22 cellular contexts compared by ENCODE assay signal in genomic region chr5:74951855-74952254, GRCh38.
DNase-seq lines count a peak whose midpoint lies in the region; ATAC-seq, FAIRE-seq and TF ChIP-seq lines count a peak whose summit lies in the region.
"Had no signal": no experiment of that assay in that cellular context is flagged by ENCODE, and none has a peak within 500 bp of the region (broad histone marks: within the 10 kb centered on the region; RNA-seq: fewer than 3 reads in every experiment).

No MANE protein-coding gene starts in this region.

- peaks cover 54% of the 10 kb centered on the region for H3F3A ChIP-seq in GM23248 (ENCODE audit: insufficient read depth)

- H3K9me3 ChIP-seq in GM23248 (ENCODE audit: low read depth) (no peaks in the 10 kb centered on the region), body of pancreas (no peaks in the 10 kb centered on the region), mesenchymal stem cell (ENCODE audit: control insufficient read depth, low read length) (peaks cover 4% of the 10 kb centered on the region), pancreas (no peaks in the 10 kb centered on the region), stomach (no peaks in the 10 kb centered on the region)
- H3K9me3 ChIP-seq: BLaER1 had no signal

- H3K4me2 ChIP-seq in GM23248 (ENCODE audit: unreplicated experiment), result no peak overlapping the region
- no peak overlapping the region for H3K4me2 ChIP-seq in mesenchymal stem cell (ENCODE audit: low read length, poor library complexity, severe bottlenecking)
- H3K4me2 ChIP-seq: BLaER1 had no signal

- no peaks in the 10 kb centered on the region for H3K9me2 ChIP-seq in GM23248 (ENCODE audit: insufficient read depth)

- no peak for TF ChIP-seq EP300 in stomach (IDR thresholded peaks at IDR 0.05)

- no peak overlapping the region for H4K8ac ChIP-seq in mesenchymal stem cell (ENCODE audit: low read length)

- H3K27ac ChIP-seq in GM23248 (peak overlapping the region; percentile 6; the same call in 1 of the 2 replicates), body of pancreas (peak overlapping the region in 3 of 4 donors; percentile 47 to 66 (median 65)), mesenchymal stem cell (ENCODE audit: low read length, poor library complexity, severe bottlenecking) (peak overlapping the region; percentile 34), pancreas (peak overlapping the region in 3 of 4 donors; percentile 24 to 56 (median 28)), stomach (peak overlapping the region in 2 of 5 donors; percentile 18 to 40)
- H3K27ac ChIP-seq: BLaER1, RWPE1 had no signal

- H3K36me3 ChIP-seq in GM23248 (ENCODE audit: low read depth) (no peaks in the 10 kb centered on the region), body of pancreas (replicated peaks in 1 of 2; ENCODE audit: insufficient read depth in 1 of 2, low read depth in 2 of 2) (no peaks in the 10 kb centered on the region), mesenchymal stem cell (ENCODE audit: control insufficient read depth in 1 of 2, insufficient read depth in 2 of 2, low read depth in 1 of 2, low read length in 2 of 2) (no peaks in the 10 kb centered on the region), pancreas (no peaks in the 10 kb centered on the region), stomach (no peaks in the 10 kb centered on the region)
- H3K36me3 ChIP-seq: BLaER1 had no signal

- H3K18ac ChIP-seq in mesenchymal stem cell (ENCODE audit: low read depth in 1 of 2, low read length in 2 of 2), result peak overlapping the region in 1 of 2 experiments; percentile 50

- no peak overlapping the region for H2BK12ac ChIP-seq in mesenchymal stem cell (ENCODE audit: low read length in 2 of 2)

- TF ChIP-seq POLR2A in body of pancreas (IDR thresholded peaks at IDR 0.05) (no peak), stomach (IDR thresholded peaks at IDR 0.05) (no peak)

- no peak for ATAC-seq in body of pancreas
- no peak for ATAC-seq in pancreas
- no peak for ATAC-seq in Right ventricle myocardium inferior
- ATAC-seq: Panc1 had no signal

- DNase-seq in GM23248 (no peak), body of pancreas (no peak), mesenchymal stem cell (peak; percentile 40), pancreas (no peak), Right ventricle myocardium inferior (ENCODE audit: missing footprints) (no peak), NCI-H526 (lab: John Stamatoyannopoulos, UW) (no peak), stomach (no peak)
- DNase-seq: CD4-positive, CD25-positive, alpha-beta regulatory T cell; DMS153; DND-41; H7; KG1; MM.1S; NCI-H2029; NCI-H446 treated with DMSO at 0.1 percent for 48 hours; NCI-H69; SHP77 treated with DMSO at 0.1 percent for 48 hours had no signal

- no peaks in the 10 kb centered on the region for H4K20me1 ChIP-seq in GM23248 (ENCODE audit: insufficient read depth)
- H4K20me1 ChIP-seq: BLaER1 had no signal

- intact Hi-C loops in body of pancreas (cut with DNase I), result no loop called here
- intact Hi-C loops in pancreas (cut with DNase I), result no loop called here
- intact Hi-C loops in Right ventricle myocardium inferior (cut with DNase I), result no loop called here
- intact Hi-C loops in stomach (cut with DNase I; ENCODE audit: low total_unique reads), result no loop called here

- no peak overlapping the region for H2BK15ac ChIP-seq in mesenchymal stem cell (ENCODE audit: low read depth, poor library complexity, severe bottlenecking)

- no peaks in the 10 kb centered on the region for H3K79me2 ChIP-seq in GM23248 (ENCODE audit: insufficient read depth)

- TF ChIP-seq CTCF in body of pancreas (IDR thresholded peaks at IDR 0.05), result no peak
- no peak for TF ChIP-seq CTCF in pancreas (IDR thresholded peaks at IDR 0.05)
- TF ChIP-seq CTCF in stomach (IDR thresholded peaks at IDR 0.05), result no peak

- H3K23ac ChIP-seq in mesenchymal stem cell (ENCODE audit: low read length in 2 of 2), result peak overlapping the region in 1 of 2 experiments; percentile 70

- H3K9ac ChIP-seq in GM23248 (no peak overlapping the region), mesenchymal stem cell (ENCODE audit: low read length) (no peak overlapping the region)
- H3K9ac ChIP-seq: BLaER1 had no signal

- no peak for FAIRE-seq in pancreas (lab: Jason Lieb, UNC)
- FAIRE-seq: A204.1, HTR-8/SVneo had no signal

- peak overlapping the region; percentile 52 for H4K91ac ChIP-seq in mesenchymal stem cell (ENCODE audit: low read length)

- H3K4me1 ChIP-seq in GM23248 (ENCODE audit: insufficient read depth), result peaks cover 56% of the 10 kb centered on the region
- peaks cover 73% of the 10 kb centered on the region for H3K4me1 ChIP-seq in body of pancreas
- H3K4me1 ChIP-seq in mesenchymal stem cell (ENCODE audit: control insufficient read depth, insufficient read depth, low read depth, low read length), result peaks cover 25% of the 10 kb centered on the region
- H3K4me1 ChIP-seq in pancreas, result peaks cover 13 to 43% (median 28%) of the 10 kb centered on the region in 3 donors
- peaks cover 14 to 71% (median 39%) of the 10 kb centered on the region in 4 donors for H3K4me1 ChIP-seq in stomach
- H3K4me1 ChIP-seq: BLaER1 had no signal

- H3K79me1 ChIP-seq in mesenchymal stem cell (replicated peaks; ENCODE audit: low read length, poor library complexity, severe bottlenecking), result peaks cover 5% of the 10 kb centered on the region

- no peaks in the 10 kb centered on the region for H3K27me3 ChIP-seq in GM23248 (replicated peaks; ENCODE audit: insufficient read depth)
- no peaks in the 10 kb centered on the region for H3K27me3 ChIP-seq in body of pancreas
- H3K27me3 ChIP-seq in mesenchymal stem cell (ENCODE audit: control insufficient read depth in 1 of 2, insufficient read depth in 1 of 2, low read length in 2 of 2), result no peaks in the 10 kb centered on the region
- H3K27me3 ChIP-seq in pancreas, result no peaks in the 10 kb centered on the region
- H3K27me3 ChIP-seq in stomach, result no peaks in the 10 kb centered on the region
- H3K27me3 ChIP-seq: BLaER1 had no signal

- H3K14ac ChIP-seq in mesenchymal stem cell (ENCODE audit: low read length in 2 of 2), result no peak overlapping the region

- H3K4me3 ChIP-seq in GM23248 (no peak overlapping the region), body of pancreas (no peak overlapping the region), mesenchymal stem cell (ENCODE audit: insufficient read depth in 1 of 2, low read depth in 1 of 2, low read length in 2 of 2) (no peak overlapping the region), pancreas (no peak overlapping the region), stomach (no peak overlapping the region)
- H3K4me3 ChIP-seq: BLaER1 had no signal

- H2AK5ac ChIP-seq in mesenchymal stem cell (ENCODE audit: low read length, severe bottlenecking), result peak overlapping the region; percentile 97

- H2BK120ac ChIP-seq in mesenchymal stem cell (ENCODE audit: low read depth, low read length), result no peak overlapping the region

- no peak overlapping the region for H2BK5ac ChIP-seq in mesenchymal stem cell (ENCODE audit: low read depth, low read length, poor library complexity, severe bottlenecking)

- H2AFZ ChIP-seq in GM23248 (no peak overlapping the region), mesenchymal stem cell (ENCODE audit: low read depth, low read length) (no peak overlapping the region)

- H3K4ac ChIP-seq in mesenchymal stem cell (ENCODE audit: low read depth in 1 of 2, low read length in 2 of 2), result no peak overlapping the region

- in situ Hi-C loops in GM23248 (cut with MboI), result no loop called here
